Comparison of ENCODE assay signal across 9 cellular contexts in the genomic region with DNA sequence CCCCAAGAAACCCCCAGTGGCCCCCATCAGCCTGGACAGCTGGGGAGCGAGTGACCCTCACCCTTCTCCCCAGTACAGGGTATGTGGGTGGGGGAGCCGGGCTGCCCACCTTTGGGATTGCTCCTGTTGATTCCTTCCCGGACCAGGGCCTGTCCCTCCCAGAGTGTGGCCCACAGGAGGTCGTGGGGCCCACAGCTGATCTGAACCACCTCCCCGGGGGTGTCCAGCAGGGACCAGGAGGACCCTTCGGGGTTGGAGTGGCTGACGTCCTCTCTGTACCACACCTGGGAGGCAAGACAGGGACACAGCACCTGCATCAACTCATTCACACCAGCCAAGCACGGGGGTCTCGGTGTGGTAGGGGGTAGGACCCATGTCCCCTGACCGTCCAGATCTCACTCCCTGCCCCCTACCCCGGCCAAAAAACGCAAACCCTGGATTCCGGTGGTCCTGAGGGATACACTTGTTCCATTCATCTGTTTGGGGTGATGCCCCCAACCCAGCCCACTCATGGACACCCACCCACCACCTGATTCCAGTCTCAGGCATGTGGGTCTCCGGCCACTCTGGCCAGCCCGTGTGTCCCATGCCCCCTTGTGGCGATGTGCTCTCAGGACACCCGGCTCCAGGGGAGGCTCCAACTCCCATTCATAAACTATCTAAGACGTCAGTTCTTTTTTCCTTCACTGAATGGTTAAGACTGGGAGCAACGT. TPM values are rescaled to one million over a fixed set of nuclear protein-coding genes. Genes with fewer than 3 reads are reported as not detected.
A peak's percentile ranks its signal among the peaks of the same experiment; 100 is the strongest.
DNase-seq lines count a peak whose midpoint lies in the region; ATAC-seq and TF ChIP-seq lines count a peak whose summit lies in the region.
"Had no signal": no experiment of that assay in that cellular context is flagged by ENCODE, and none has a peak within 500 bp of the region (broad histone marks: within the 10 kb centered on the region; RNA-seq: fewer than 3 reads in every experiment).

No MANE protein-coding gene starts in this region.

- no peaks in the 10 kb centered on the region for H3K36me3 Mint-ChIP-seq in Caco-2 (ENCODE audit: insufficient read depth, unreplicated experiment)

- no TSS peak for BruUV-seq in Caco-2 (replicated peaks; lab: Mats Ljungman, UMichigan)

- H3K9me3 ChIP-seq in Caco-2 (no peaks in the 10 kb centered on the region), left lung (no peaks in the 10 kb centered on the region), upper lobe of left lung (no peaks in the 10 kb centered on the region)

- 40 to 74% methylated on average over 7 to 19 of the region's 19 CpGs for WGBS in upper lobe of left lung, 2 donors

- POLR2A ChIA-PET in Caco-2 (lab: Charles Lee): no interaction called here

- H3K27ac ChIP-seq in brain microvascular endothelial cell (no peak overlapping the region), left lung (no peak overlapping the region), upper lobe of left lung (peak overlapping the region in 2 of 4 donors; percentile 11 to 34)
- H3K27ac ChIP-seq: SK-N-MC had no signal

- CTCF ChIA-PET in Caco-2 (lab: Charles Lee): no interaction called here

- H3K27me3 Mint-ChIP-seq in Caco-2 (ENCODE audit: insufficient read depth, unreplicated experiment): no peaks in the 10 kb centered on the region

- TF ChIP-seq EP300 in upper lobe of left lung (IDR thresholded peaks at IDR 0.05): no peak

- intact Hi-C loops in Caco-2 (cut with micrococcal nuclease; ENCODE audit: unreplicated experiment) (loop anchor here (5.0 kb wide), 1 partner anchor 219 kb away; no protein-coding TSS in a partner anchor), left lung (cut with DNase I) (no loop called here)

- H3K27me3 ChIP-seq in Caco-2 (replicated peaks; ENCODE audit: control insufficient read depth, insufficient read depth, low read length) (no peaks in the 10 kb centered on the region), brain microvascular endothelial cell (replicated peaks) (no peaks in the 10 kb centered on the region), left lung (no peaks in the 10 kb centered on the region), upper lobe of left lung (no peaks in the 10 kb centered on the region)

- no peak for TF ChIP-seq POLR2A in upper lobe of left lung (IDR thresholded peaks at IDR 0.05)

- H3K36me3 ChIP-seq in Caco-2 (ENCODE audit: control insufficient read depth, insufficient read depth, low read length) (no peaks in the 10 kb centered on the region), brain microvascular endothelial cell (replicated peaks) (peaks cover 22% of the 10 kb centered on the region), left lung (peaks cover 0 to 89% of the 10 kb centered on the region in 2 donors), upper lobe of left lung (peaks cover 11 to 75% (median 52%) of the 10 kb centered on the region in 4 donors)

- in situ Hi-C loops in brain microvascular endothelial cell (cut with HindIII; ENCODE audit: low pct_ligation_motif_present, low sequenced_read_pairs): no loop called here

- no peaks in the 10 kb centered on the region for H3K4me1 Mint-ChIP-seq in Caco-2 (ENCODE audit: low read depth, unreplicated experiment)

- peak overlapping the region; percentile 63 for H3K27ac Mint-ChIP-seq in Caco-2 (ENCODE audit: unreplicated experiment)

- TF ChIP-seq CTCF in Caco-2 (IDR thresholded peaks at IDR 0.05; ENCODE audit: insufficient read depth in 1 of 2, low read depth in 1 of 2, low read length in 1 of 2, severe bottlenecking in 1 of 2, unreplicated experiment in 1 of 2) (peak; percentile 74 to 78), brain microvascular endothelial cell (IDR thresholded peaks at IDR 0.05; ENCODE audit: low read depth, low read length, missing control alignments) (peak; percentile 92), left lung (IDR thresholded peaks at IDR 0.05) (peak; percentile 52 to 83), upper lobe of left lung (IDR thresholded peaks at IDR 0.05) (peak; percentile 47 to 74 (median 66))

- H3K4me1 ChIP-seq in Caco-2 (no peaks in the 10 kb centered on the region), left lung (peaks cover 0 to 23% of the 10 kb centered on the region in 2 donors), upper lobe of left lung (peaks cover 4 to 14% (median 12%) of the 10 kb centered on the region in 4 donors)

- H3K4me3 ChIP-seq in Caco-2 (ENCODE audit: low read depth, low read length) (no peak overlapping the region), brain microvascular endothelial cell (ENCODE audit: low read depth, low read length) (no peak overlapping the region), left lung (no peak overlapping the region), upper lobe of left lung (no peak overlapping the region)
- H3K4me3 ChIP-seq: SK-N-MC had no signal

- H3K9me3 Mint-ChIP-seq in Caco-2 (ENCODE audit: unreplicated experiment): no peaks in the 10 kb centered on the region

- peak in 1 of 2 experiments; percentile 70 for DNase-seq in Caco-2
- peak; percentile 37 for DNase-seq in NOMO-1 treated with DMSO at 0.1 percent for 48 hours (lab: John Stamatoyannopoulos, UW; ENCODE audit: unreplicated experiment)
- peak; percentile 47 for DNase-seq in brain microvascular endothelial cell
- DNase-seq in left lung: no peak
- peak in 1 of 2 donors; percentile 52 for DNase-seq in upper lobe of left lung
- DNase-seq in ureter (ENCODE audit: low spot score): no peak

- ATAC-seq in GM19351 (IDR thresholded peaks at IDR 0.05; ENCODE audit: unreplicated experiment): peak; percentile 76
- peak; percentile 69 for ATAC-seq in left lung
- ATAC-seq in upper lobe of left lung (ENCODE audit: low FRiP score in 2 of 2): peak in 1 of 2 donors; percentile 39
- ATAC-seq in HG03469 (IDR thresholded peaks at IDR 0.05; ENCODE audit: unreplicated experiment): no peak

- no peak overlapping the region for H3K4me3 Mint-ChIP-seq in Caco-2 (ENCODE audit: unreplicated experiment)

RNA-seq across cellular contexts. Expression of gene TECPR1, which starts 10.9 kb away (rescaled TPM):
- 19.0 and 26.4 TPM in 2 replicates for total RNA-seq in Caco-2 (2022)
- 10 to 100 TPM; 40.0 to 67.4 TPM for total RNA-seq in left lung
- 100 to 1,000 TPM in 1 of 6 donors, 10 to 100 TPM in 5; 16.6 to 101 (median 55.0) TPM for total RNA-seq in upper lobe of left lung
- 37.9 TPM for total RNA-seq in ureter

RNA-seq across cellular contexts. Expression of gene BHLHA15, which starts 29.9 kb away (rescaled TPM):
- 3.4 and 3.6 TPM in 2 replicates for total RNA-seq in Caco-2 (2022)
- total RNA-seq in left lung: 1 to 10 TPM in 1 of 2 donors, under 1 TPM in 1; 0.87 to 2.4 TPM
- 10 to 100 TPM in 1 of 6 donors, 1 to 10 TPM in 4, not detected in 1; 2.4 to 20.1 (median 3.5) TPM for total RNA-seq in upper lobe of left lung
- 0.73 TPM for total RNA-seq in ureter

RNA-seq across cellular contexts. Expression of gene BRI3, which starts 40.4 kb away (rescaled TPM):
- total RNA-seq in Caco-2 (2022) (197 and 224 TPM in 2 replicates), left lung (100 to 1,000 TPM; 448 to 505 TPM), upper lobe of left lung (100 to 1,000 TPM; 113 to 703 (median 143) TPM), ureter (141 TPM)

Comparison
In these comparisons a context has a peak if more than half of its experiments do, and no peak if none do; other contexts are left out.
1. DNase-seq: peak in NOMO-1 treated with DMSO at 0.1 percent for 48 hours (single experiment) and brain microvascular endothelial cell (single experiment); none in left lung (0 of 2) and ureter (single experiment).
2. Peak in every context shown above with its lines, with median percentiles within 50 percentile points of each other: CTCF ChIP-seq.